ENCODE assay signal across 9 cellular contexts in the genomic region with DNA sequence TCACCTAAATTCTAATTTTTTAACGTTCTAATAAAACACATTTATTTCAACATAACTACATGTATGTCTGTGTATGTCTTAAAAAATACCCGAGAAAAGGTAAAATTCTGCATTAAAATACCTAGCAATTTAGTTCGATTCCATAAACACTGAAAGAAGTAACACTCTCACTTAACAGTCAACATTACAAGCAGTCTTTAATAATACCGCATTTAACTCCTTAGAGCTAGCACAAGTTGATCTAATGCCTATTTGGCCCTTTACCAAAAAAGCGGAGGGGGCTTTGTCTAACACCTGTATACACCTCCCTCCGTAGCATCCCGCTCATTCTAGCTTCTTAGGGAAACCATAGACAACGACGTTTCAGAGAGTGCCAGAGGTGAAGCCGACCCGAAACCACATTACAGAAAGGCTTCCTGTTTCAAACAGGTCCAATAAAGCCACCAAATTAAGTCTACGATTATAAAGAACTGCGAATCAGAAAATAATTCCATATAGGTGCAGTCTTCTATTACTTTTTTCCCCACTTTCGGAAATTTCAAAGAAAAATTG. TPM values are rescaled to one million over a fixed set of nuclear protein-coding genes. Genes with fewer than 3 reads are reported as not detected.
A peak's percentile ranks its signal among the peaks of the same experiment; 100 is the strongest.
DNase-seq lines count a peak whose midpoint lies in the region; ATAC-seq, FAIRE-seq and TF ChIP-seq lines count a peak whose summit lies in the region.
"Had no signal": no experiment of that assay in that cellular context is flagged by ENCODE, and none has a peak within 500 bp of the region (broad histone marks: within the 10 kb centered on the region; RNA-seq: fewer than 3 reads in every experiment).

No MANE protein-coding gene starts in this region.

- H3K9me3 Mint-ChIP-seq in CD4-positive, CD25-positive, alpha-beta regulatory T cell: peaks cover 0 to 2% (median 0%) of the 10 kb centered on the region in 7 donors
- no peaks in the 10 kb centered on the region for H3K9me3 Mint-ChIP-seq in activated naive CD8-positive, alpha-beta T cell treated with anti-CD3 and anti-CD28 coated beads, Interleukin-2, amount 10 ng/mL, durations not matched to agents 7 days and 5 days

- peaks cover 18% of the 10 kb centered on the region for H3K4me1 ChIP-seq in CD4-positive, CD25-positive, alpha-beta regulatory T cell (ENCODE audit: control insufficient read depth, insufficient read depth, low read length, poor library complexity, severe bottlenecking)
- peaks cover 24 to 64% (median 39%) of the 10 kb centered on the region in 6 donors for H3K4me1 ChIP-seq in spleen

- ATAC-seq in CD4-positive, CD25-positive, alpha-beta regulatory T cell (ENCODE audit: low read depth in 2 of 2): no peak
- ATAC-seq in HG03571 (IDR thresholded peaks at IDR 0.05; ENCODE audit: unreplicated experiment): peak; percentile 11
- no peak for ATAC-seq in activated naive CD8-positive, alpha-beta T cell treated with anti-CD3 and anti-CD28 coated beads, Interleukin-2, amount 10 ng/mL, durations not matched to agents 7 days and 5 days (ENCODE audit: low read depth)
- ATAC-seq: HCT116 had no signal

- no peaks in the 10 kb centered on the region for H3K9me3 ChIP-seq in CD4-positive, CD25-positive, alpha-beta regulatory T cell (ENCODE audit: control insufficient read depth in 2 of 2, low read length in 2 of 2)
- H3K9me3 ChIP-seq in iPS-18c (ENCODE audit: control insufficient read depth, insufficient read depth, low read length) (no peaks in the 10 kb centered on the region), spleen (no peaks in the 10 kb centered on the region)

- peaks cover 30% of the 10 kb centered on the region for H3K27me3 Mint-ChIP-seq in CD4-positive, CD25-positive, alpha-beta regulatory T cell
- H3K27me3 Mint-ChIP-seq in activated naive CD8-positive, alpha-beta T cell treated with anti-CD3 and anti-CD28 coated beads, Interleukin-2, amount 10 ng/mL, durations not matched to agents 7 days and 5 days: no peaks in the 10 kb centered on the region

- intact Hi-C loops in spleen (cut with DNase I; ENCODE audit: low total_unique reads): no loop called here

- H3K27me3 ChIP-seq in CD4-positive, CD25-positive, alpha-beta regulatory T cell (ENCODE audit: control insufficient read depth, insufficient read depth, low read length): no peaks in the 10 kb centered on the region
- H3K27me3 ChIP-seq in spleen (replicated peaks in 1 of 7): no peaks in the 10 kb centered on the region

- H3K4me3 Mint-ChIP-seq in CD4-positive, CD25-positive, alpha-beta regulatory T cell: peak overlapping the region; percentile 91 to 97 (median 96)
- H3K4me3 Mint-ChIP-seq in activated naive CD8-positive, alpha-beta T cell treated with anti-CD3 and anti-CD28 coated beads, Interleukin-2, amount 10 ng/mL, durations not matched to agents 7 days and 5 days: peak overlapping the region; percentile 91

- DNase-seq in CD4-positive, CD25-positive, alpha-beta regulatory T cell: peak; percentile 2 to 48 (median 46)
- no peak for DNase-seq in activated naive CD8-positive, alpha-beta T cell treated with anti-CD3 and anti-CD28 coated beads, Interleukin-2, amount 10 ng/mL, durations not matched to agents 7 days and 5 days
- DNase-seq in spleen (no peak), NCI-H187 treated with DMSO at 0.1 percent for 48 hours (lab: John Stamatoyannopoulos, UW) (no peak), GM19239 (ENCODE audit: insufficient read length, low spot score) (no peak), NCI-H1436 treated with DMSO at 0.1 percent for 48 hours (lab: John Stamatoyannopoulos, UW) (no peak)

- TF ChIP-seq CTCF in spleen (IDR thresholded peaks at IDR 0.05 in 8 of 11, conservative IDR thresholded peaks at IDR 0.05 in 3 of 11): no peak

- FAIRE-seq in GM19239 (lab: Jason Lieb, UNC): no peak

- H3K36me3 ChIP-seq in CD4-positive, CD25-positive, alpha-beta regulatory T cell (ENCODE audit: control insufficient read depth, insufficient read depth, low read length): no peaks in the 10 kb centered on the region
- no peaks in the 10 kb centered on the region for H3K36me3 ChIP-seq in spleen

- peak overlapping the region; percentile 86 to 98 (median 98) for H3K27ac Mint-ChIP-seq in CD4-positive, CD25-positive, alpha-beta regulatory T cell
- H3K27ac Mint-ChIP-seq in activated naive CD8-positive, alpha-beta T cell treated with anti-CD3 and anti-CD28 coated beads, Interleukin-2, amount 10 ng/mL, durations not matched to agents 7 days and 5 days: peak overlapping the region; percentile 92

- H3K4me3 ChIP-seq in CD4-positive, CD25-positive, alpha-beta regulatory T cell (ENCODE audit: low read depth, low read length): peak overlapping the region; percentile 85
- H3K4me3 ChIP-seq in iPS-18c (ENCODE audit: insufficient read depth, low read depth, low read length) (peak overlapping the region; percentile 97), spleen (peak overlapping the region; percentile 59 to 89 (median 71))

- no peak for TF ChIP-seq POLR2A in spleen (IDR thresholded peaks at IDR 0.05)

- peak overlapping the region; percentile 87 for H3K27ac ChIP-seq in CD4-positive, CD25-positive, alpha-beta regulatory T cell (ENCODE audit: insufficient read depth, low read length, poor library complexity, severe bottlenecking)
- peak overlapping the region; percentile 95 to 99 (median 96) for H3K27ac ChIP-seq in spleen

- POLR2A ChIA-PET in activated naive CD8-positive, alpha-beta T cell treated with anti-CD3 and anti-CD28 coated beads, Interleukin-2, amount 10 ng/mL, durations not matched to agents 7 days and 5 days (lab: Charles Lee): no interaction called here

- whole genome bisulfite sequencing in spleen, 5 donors: 7 to 12% (median 8%) methylated on average over 14 of the region's 14 CpGs

- peaks cover 17 to 47% (median 24%) of the 10 kb centered on the region in 4 donors for H3K4me1 Mint-ChIP-seq in CD4-positive, CD25-positive, alpha-beta regulatory T cell
- peaks cover 20% of the 10 kb centered on the region for H3K4me1 Mint-ChIP-seq in activated naive CD8-positive, alpha-beta T cell treated with anti-CD3 and anti-CD28 coated beads, Interleukin-2, amount 10 ng/mL, durations not matched to agents 7 days and 5 days

- H3K36me3 Mint-ChIP-seq in CD4-positive, CD25-positive, alpha-beta regulatory T cell: no peaks in the 10 kb centered on the region
- H3K36me3 Mint-ChIP-seq in activated naive CD8-positive, alpha-beta T cell treated with anti-CD3 and anti-CD28 coated beads, Interleukin-2, amount 10 ng/mL, durations not matched to agents 7 days and 5 days: peaks cover 3% of the 10 kb centered on the region

RNA-seq across cellular contexts. Expression of a gene that starts 1.2 kb away (rescaled TPM):
- total RNA-seq in CD4-positive, CD25-positive, alpha-beta regulatory T cell: 6.7 TPM
- 10 to 100 TPM; 13.0 to 34.0 (median 27.0) TPM for polyA plus RNA-seq in CD4-positive, CD25-positive, alpha-beta regulatory T cell
- total RNA-seq in activated naive CD8-positive, alpha-beta T cell treated with anti-CD3 and anti-CD28 coated beads, Interleukin-2, amount 10 ng/mL, durations not matched to agents 7 days and 5 days: 10 to 100 TPM; 19.7 to 19.8 TPM
- total RNA-seq in spleen: 10 to 100 TPM; 52.6 to 68.5 (median 57.5) TPM
- 10 to 100 TPM; 15.9 to 31.2 (median 22.0) TPM for polyA plus RNA-seq in spleen

RNA-seq across cellular contexts. Expression of a gene that starts 47.3 kb away (rescaled TPM):
- not detected for total RNA-seq in CD4-positive, CD25-positive, alpha-beta regulatory T cell
- polyA plus RNA-seq in CD4-positive, CD25-positive, alpha-beta regulatory T cell: not detected
- total RNA-seq in activated naive CD8-positive, alpha-beta T cell treated with anti-CD3 and anti-CD28 coated beads, Interleukin-2, amount 10 ng/mL, durations not matched to agents 7 days and 5 days: not detected
- under 1 TPM in 3 of 7 donors, not detected in 4; 0.17 to 0.44 (median 0.43) TPM for total RNA-seq in spleen
- under 1 TPM; 0.06 to 0.10 (median 0.09) TPM for polyA plus RNA-seq in spleen

Comparison
In these comparisons a context has a peak if more than half of its experiments do, and no peak if none do; other contexts are left out.
1. DNase-seq: peak in CD4-positive, CD25-positive, alpha-beta regulatory T cell (3 of 3); none in activated naive CD8-positive, alpha-beta T cell treated with anti-CD3 and anti-CD28 coated beads, Interleukin-2, amount 10 ng/mL, durations not matched to agents 7 days and 5 days (single experiment), spleen (single experiment), NCI-H187 treated with DMSO at 0.1 percent for 48 hours (single experiment), GM19239 (single experiment) and NCI-H1436 treated with DMSO at 0.1 percent for 48 hours (single experiment).
2. Peak in every context shown above with its lines, with median percentiles within 50 percentile points of each other: H3K4me3 ChIP-seq.